In the genomic region with DNA sequence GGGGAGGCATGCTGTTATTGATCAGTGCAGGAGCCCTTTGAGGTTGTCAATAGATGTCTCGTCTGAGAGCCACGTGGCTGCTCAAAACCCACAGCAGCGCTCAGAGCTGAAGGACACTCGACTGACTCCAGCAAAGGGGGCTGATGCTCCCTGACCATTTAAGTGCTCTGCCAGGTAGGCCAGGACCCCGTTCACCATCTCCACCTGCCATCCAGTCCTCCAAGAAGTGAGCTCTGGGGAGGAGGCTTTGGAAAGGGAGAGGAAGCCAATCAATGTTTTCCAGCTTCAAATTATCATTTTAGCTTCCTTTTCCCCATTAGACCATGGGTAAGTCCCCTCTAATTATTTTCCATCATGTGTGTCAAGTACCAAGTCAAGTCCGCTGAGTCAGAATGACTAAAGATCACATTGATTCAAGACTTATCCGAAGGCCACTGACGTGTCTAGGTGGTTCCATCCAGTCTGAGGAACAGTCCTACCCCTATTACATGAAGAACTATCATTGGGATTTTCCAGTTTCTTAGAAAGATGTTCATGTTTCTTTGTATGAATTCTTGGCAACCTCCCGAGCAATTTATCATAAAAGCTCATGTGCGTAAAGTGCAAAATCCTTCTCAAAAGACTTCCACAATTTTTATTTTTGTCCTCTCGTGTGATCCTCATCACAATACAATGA, we compare ENCODE assay signal across 1 cellular context.
TF ChIP-seq lines count a peak whose summit lies in the region.

No MANE protein-coding gene starts in this region.

TF ChIP-seq in K562, 482 proteins besides CTCF, POLR2A, EP300 and RAD21 (continued from another document and continues in another):
- TF ChIP-seq, protein P1, sequence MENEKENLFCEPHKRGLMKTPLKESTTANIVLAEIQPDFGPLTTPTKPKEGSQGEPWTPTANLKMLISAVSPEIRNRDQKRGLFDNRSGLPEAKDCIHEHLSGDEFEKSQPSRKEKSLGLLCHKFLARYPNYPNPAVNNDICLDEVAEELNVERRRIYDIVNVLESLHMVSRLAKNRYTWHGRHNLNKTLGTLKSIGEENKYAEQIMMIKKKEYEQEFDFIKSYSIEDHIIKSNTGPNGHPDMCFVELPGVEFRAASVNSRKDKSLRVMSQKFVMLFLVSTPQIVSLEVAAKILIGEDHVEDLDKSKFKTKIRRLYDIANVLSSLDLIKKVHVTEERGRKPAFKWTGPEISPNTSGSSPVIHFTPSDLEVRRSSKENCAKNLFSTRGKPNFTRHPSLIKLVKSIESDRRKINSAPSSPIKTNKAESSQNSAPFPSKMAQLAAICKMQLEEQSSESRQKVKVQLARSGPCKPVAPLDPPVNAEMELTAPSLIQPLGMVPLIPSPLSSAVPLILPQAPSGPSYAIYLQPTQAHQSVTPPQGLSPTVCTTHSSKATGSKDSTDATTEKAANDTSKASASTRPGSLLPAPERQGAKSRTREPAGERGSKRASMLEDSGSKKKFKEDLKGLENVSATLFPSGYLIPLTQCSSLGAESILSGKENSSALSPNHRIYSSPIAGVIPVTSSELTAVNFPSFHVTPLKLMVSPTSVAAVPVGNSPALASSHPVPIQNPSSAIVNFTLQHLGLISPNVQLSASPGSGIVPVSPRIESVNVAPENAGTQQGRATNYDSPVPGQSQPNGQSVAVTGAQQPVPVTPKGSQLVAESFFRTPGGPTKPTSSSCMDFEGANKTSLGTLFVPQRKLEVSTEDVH (IDR thresholded peaks at IDR 0.05; ENCODE audit: low read depth, partially characterized antibody) = no peak
- TF ChIP-seq ARID4B (CRISPR knock-in tag; IDR thresholded peaks at IDR 0.05) = no peak
- TF ChIP-seq, protein P2, sequence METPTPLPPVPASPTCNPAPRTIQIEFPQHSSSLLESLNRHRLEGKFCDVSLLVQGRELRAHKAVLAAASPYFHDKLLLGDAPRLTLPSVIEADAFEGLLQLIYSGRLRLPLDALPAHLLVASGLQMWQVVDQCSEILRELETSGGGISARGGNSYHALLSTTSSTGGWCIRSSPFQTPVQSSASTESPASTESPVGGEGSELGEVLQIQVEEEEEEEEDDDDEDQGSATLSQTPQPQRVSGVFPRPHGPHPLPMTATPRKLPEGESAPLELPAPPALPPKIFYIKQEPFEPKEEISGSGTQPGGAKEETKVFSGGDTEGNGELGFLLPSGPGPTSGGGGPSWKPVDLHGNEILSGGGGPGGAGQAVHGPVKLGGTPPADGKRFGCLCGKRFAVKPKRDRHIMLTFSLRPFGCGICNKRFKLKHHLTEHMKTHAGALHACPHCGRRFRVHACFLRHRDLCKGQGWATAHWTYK (CRISPR knock-in tag; IDR thresholded peaks at IDR 0.05) = no peak
- no peak for TF ChIP-seq CEBPG (CRISPR knock-in tag; IDR thresholded peaks at IDR 0.05)
- TF ChIP-seq CEBPG (tag; conservative IDR thresholded peaks at IDR 0.05 in 1 of 2, IDR thresholded peaks at IDR 0.05 in 1 of 2) = no peak
- TF ChIP-seq, protein P3, sequence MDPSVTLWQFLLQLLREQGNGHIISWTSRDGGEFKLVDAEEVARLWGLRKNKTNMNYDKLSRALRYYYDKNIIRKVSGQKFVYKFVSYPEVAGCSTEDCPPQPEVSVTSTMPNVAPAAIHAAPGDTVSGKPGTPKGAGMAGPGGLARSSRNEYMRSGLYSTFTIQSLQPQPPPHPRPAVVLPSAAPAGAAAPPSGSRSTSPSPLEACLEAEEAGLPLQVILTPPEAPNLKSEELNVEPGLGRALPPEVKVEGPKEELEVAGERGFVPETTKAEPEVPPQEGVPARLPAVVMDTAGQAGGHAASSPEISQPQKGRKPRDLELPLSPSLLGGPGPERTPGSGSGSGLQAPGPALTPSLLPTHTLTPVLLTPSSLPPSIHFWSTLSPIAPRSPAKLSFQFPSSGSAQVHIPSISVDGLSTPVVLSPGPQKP (CRISPR knock-in tag; IDR thresholded peaks at IDR 0.05) = no peak
- no peak for TF ChIP-seq ZNF318 (IDR thresholded peaks at IDR 0.05; ENCODE audit: borderline replicate concordance in 1 of 2, low read depth in 1 of 2)
- no peak for TF ChIP-seq CREBBP (IDR thresholded peaks at IDR 0.05; ENCODE audit: low read depth, low read length)
- no peak for TF ChIP-seq ZNF695 (CRISPR knock-in tag; IDR thresholded peaks at IDR 0.05)
- no peak for TF ChIP-seq COPS2 (conservative IDR thresholded peaks at IDR 0.05)
- no peak for TF ChIP-seq ZEB2 (IDR thresholded peaks at IDR 0.05)
- no peak for TF ChIP-seq UBTF (IDR thresholded peaks at IDR 0.05; ENCODE audit: borderline replicate concordance in 1 of 2, low read depth in 2 of 2, low read length in 2 of 2)
- no peak for TF ChIP-seq CSDE1 (IDR thresholded peaks at IDR 0.05)
- TF ChIP-seq NR0B1 (IDR thresholded peaks at IDR 0.05; ENCODE audit: partially characterized antibody) = no peak
- TF ChIP-seq, protein P4, sequence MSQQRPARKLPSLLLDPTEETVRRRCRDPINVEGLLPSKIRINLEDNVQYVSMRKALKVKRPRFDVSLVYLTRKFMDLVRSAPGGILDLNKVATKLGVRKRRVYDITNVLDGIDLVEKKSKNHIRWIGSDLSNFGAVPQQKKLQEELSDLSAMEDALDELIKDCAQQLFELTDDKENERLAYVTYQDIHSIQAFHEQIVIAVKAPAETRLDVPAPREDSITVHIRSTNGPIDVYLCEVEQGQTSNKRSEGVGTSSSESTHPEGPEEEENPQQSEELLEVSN (IDR thresholded peaks at IDR 0.05; ENCODE audit: borderline replicate concordance in 1 of 2, extremely low read depth in 1 of 2, insufficient read depth in 1 of 2, insufficient read length in 1 of 2, low read depth in 1 of 2, low read length in 1 of 2, poor library complexity in 1 of 2, severe bottlenecking in 1 of 2) = no peak
- no peak for TF ChIP-seq ZNF41 (CRISPR knock-in tag; conservative IDR thresholded peaks at IDR 0.05)
- TF ChIP-seq POLR2AphosphoS5 (IDR thresholded peaks at IDR 0.05; ENCODE audit: control insufficient read depth, insufficient read depth, low read depth, low read length) = no peak
- TF ChIP-seq ZNF140 (CRISPR knock-in tag; IDR thresholded peaks at IDR 0.05) = no peak
- TF ChIP-seq, protein P5, sequence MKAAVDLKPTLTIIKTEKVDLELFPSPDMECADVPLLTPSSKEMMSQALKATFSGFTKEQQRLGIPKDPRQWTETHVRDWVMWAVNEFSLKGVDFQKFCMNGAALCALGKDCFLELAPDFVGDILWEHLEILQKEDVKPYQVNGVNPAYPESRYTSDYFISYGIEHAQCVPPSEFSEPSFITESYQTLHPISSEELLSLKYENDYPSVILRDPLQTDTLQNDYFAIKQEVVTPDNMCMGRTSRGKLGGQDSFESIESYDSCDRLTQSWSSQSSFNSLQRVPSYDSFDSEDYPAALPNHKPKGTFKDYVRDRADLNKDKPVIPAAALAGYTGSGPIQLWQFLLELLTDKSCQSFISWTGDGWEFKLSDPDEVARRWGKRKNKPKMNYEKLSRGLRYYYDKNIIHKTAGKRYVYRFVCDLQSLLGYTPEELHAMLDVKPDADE (conservative IDR thresholded peaks at IDR 0.05; ENCODE audit: control insufficient read depth, low read depth, low read length) = no peak
- no peak for TF ChIP-seq EGR1 (conservative IDR thresholded peaks at IDR 0.05)
- no peak for TF ChIP-seq MYNN (IDR thresholded peaks at IDR 0.05)
- no peak for TF ChIP-seq MYNN (CRISPR knock-in tag; IDR thresholded peaks at IDR 0.05)
